ENCODE assay signal across 8 cellular contexts in the genomic region with DNA sequence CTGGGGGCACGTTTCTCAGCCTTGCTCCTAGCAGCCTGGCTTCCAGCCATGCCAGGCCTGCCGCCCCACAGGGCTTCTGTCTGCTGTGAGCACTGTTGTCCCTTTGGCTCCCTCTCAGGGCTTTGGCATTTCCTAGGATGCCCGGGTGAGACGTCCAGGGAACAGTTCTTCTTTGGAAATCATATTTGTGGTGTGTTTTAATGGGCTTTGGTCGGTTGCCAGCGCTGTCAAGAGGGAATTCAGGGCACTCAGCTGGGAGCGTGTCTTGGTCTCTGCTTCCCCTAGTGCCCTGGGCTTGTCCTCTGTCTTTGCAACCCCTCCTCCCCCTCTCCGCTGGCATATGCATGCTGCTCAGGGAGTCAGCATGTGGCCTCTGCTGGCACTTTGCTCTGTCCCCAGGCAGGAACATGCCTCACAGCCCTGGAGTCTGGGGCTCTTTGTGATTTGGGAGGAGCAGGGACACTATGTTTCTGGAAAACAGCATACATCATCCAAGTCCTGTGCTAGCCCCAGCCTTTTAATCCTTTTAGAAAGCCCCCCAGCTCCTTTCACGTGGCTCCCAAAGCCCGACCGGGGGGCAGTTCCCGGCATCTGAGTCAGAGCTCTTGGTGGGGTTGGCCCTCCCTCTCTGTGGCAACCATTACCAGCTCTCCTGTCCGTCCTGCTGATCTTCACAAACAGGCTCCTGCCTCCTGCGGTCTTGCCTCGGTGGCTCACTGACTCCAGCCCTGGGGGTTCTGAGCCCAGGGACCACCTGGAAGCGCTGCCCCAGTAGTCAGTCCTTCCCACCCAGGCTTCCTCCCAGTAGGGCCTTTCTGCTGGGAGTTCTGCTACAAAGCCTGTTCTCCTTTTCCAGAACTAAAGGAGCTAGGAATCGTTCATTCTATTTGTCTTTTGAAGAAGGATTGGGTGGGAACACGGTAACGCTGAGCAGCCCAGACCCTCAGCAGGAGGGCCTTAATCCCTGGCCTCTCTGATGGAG. TPM values are rescaled to one million over a fixed set of nuclear protein-coding genes. Genes with fewer than 3 reads are reported as not detected.
DNase-seq lines count a peak whose midpoint lies in the region; ATAC-seq, FAIRE-seq and TF ChIP-seq lines count a peak whose summit lies in the region.

No MANE protein-coding gene starts in this region.

- CTCF ChIA-PET in WTC11 (lab: Charles Lee): interaction anchor here (0.9 to 4.4 kb wide), 9 partner anchors 27 to 92 kb away, joined by 3 to 28 read pairs (median 9); a partner anchor contains a TSS
- CTCF ChIA-PET in activated CD4-positive, alpha-beta memory T cell treated with anti-CD3 and anti-CD28 coated beads for 36 hours (lab: Charles Lee): interaction anchor here (0.7 to 2.4 kb wide), 2 partner anchors 54 to 56 kb away, joined by 3 to 9 read pairs; no protein-coding TSS in a partner anchor
- CTCF ChIA-PET in activated CD8-positive, alpha-beta T cell treated with anti-CD3 and anti-CD28 coated beads, Interleukin-2, amount 10 ng/mL, durations not matched to agents 7 days and 5 days (lab: Charles Lee): interaction anchor here (1.0 to 2.3 kb wide), 6 partner anchors 19 to 60 kb away, joined by 3 to 8 read pairs (median 4); a partner anchor contains a TSS

- peaks cover 14% of the 10 kb centered on the region for H3K36me3 ChIP-seq in left ventricle myocardium inferior
- no peaks in the 10 kb centered on the region for H3K36me3 ChIP-seq in gastrocnemius medialis
- peaks cover 35% of the 10 kb centered on the region for H3K36me3 ChIP-seq in HAP-1 (replicated peaks)

- DNase-seq in H54 (ENCODE audit: insufficient read length, low spot score) (peak; percentile 75), WTC11 (ENCODE audit: low spot score) (peak; percentile 24), left ventricle myocardium inferior (peak; percentile 82), gastrocnemius medialis (peak; percentile 93 to 94), HAP-1 (ENCODE audit: low spot score in 2 of 2) (no peak), DMS153 (lab: John Stamatoyannopoulos, UW) (no peak)
- no peak for DNase-seq in activated CD4-positive, alpha-beta memory T cell treated with anti-CD3 and anti-CD28 coated beads for 36 hours
- DNase-seq in activated CD8-positive, alpha-beta T cell treated with anti-CD3 and anti-CD28 coated beads, Interleukin-2, amount 10 ng/mL, durations not matched to agents 7 days and 5 days: no peak

- H3K9me3 Mint-ChIP-seq in WTC11: no peaks in the 10 kb centered on the region
- no peaks in the 10 kb centered on the region for H3K9me3 Mint-ChIP-seq in activated CD4-positive, alpha-beta memory T cell treated with anti-CD3 and anti-CD28 coated beads for 36 hours
- no peaks in the 10 kb centered on the region for H3K9me3 Mint-ChIP-seq in activated CD8-positive, alpha-beta T cell treated with anti-CD3 and anti-CD28 coated beads, Interleukin-2, amount 10 ng/mL, durations not matched to agents 7 days and 5 days (ENCODE audit: insufficient read depth)

- in situ Hi-C loops in gastrocnemius medialis (cut with MboI; ENCODE audit: low sequenced_read_pairs in 4 of 4) (no loop called here), HAP-1 (cut with MboI; ENCODE audit: low sequenced_read_pairs) (no loop called here)

- H3K4me3 ChIP-seq in left ventricle myocardium inferior (no peak overlapping the region), gastrocnemius medialis (no peak overlapping the region), HAP-1 (no peak overlapping the region)

- H3K9me3 ChIP-seq in left ventricle myocardium inferior (replicated peaks) (no peaks in the 10 kb centered on the region), gastrocnemius medialis (no peaks in the 10 kb centered on the region), HAP-1 (no peaks in the 10 kb centered on the region)

- H3K4me1 ChIP-seq in left ventricle myocardium inferior (peaks cover 90% of the 10 kb centered on the region), gastrocnemius medialis (peaks cover 75 to 76% of the 10 kb centered on the region in 2 donors), HAP-1 (no peaks in the 10 kb centered on the region)

- FAIRE-seq in H54 (lab: Jason Lieb, UNC): peak; percentile 78

- no peaks in the 10 kb centered on the region for H3K27me3 Mint-ChIP-seq in WTC11 (ENCODE audit: low read depth)
- H3K27me3 Mint-ChIP-seq in activated CD4-positive, alpha-beta memory T cell treated with anti-CD3 and anti-CD28 coated beads for 36 hours: no peaks in the 10 kb centered on the region
- no peaks in the 10 kb centered on the region for H3K27me3 Mint-ChIP-seq in activated CD8-positive, alpha-beta T cell treated with anti-CD3 and anti-CD28 coated beads, Interleukin-2, amount 10 ng/mL, durations not matched to agents 7 days and 5 days (ENCODE audit: low read depth)

- peak overlapping the region; percentile 53 for H3K27ac Mint-ChIP-seq in WTC11
- H3K27ac Mint-ChIP-seq in activated CD4-positive, alpha-beta memory T cell treated with anti-CD3 and anti-CD28 coated beads for 36 hours: no peak overlapping the region
- H3K27ac Mint-ChIP-seq in activated CD8-positive, alpha-beta T cell treated with anti-CD3 and anti-CD28 coated beads, Interleukin-2, amount 10 ng/mL, durations not matched to agents 7 days and 5 days: no peak overlapping the region

- peaks cover 16% of the 10 kb centered on the region; the same call in 1 of the 2 replicates for H3K36me3 Mint-ChIP-seq in WTC11
- peaks cover 21% of the 10 kb centered on the region for H3K36me3 Mint-ChIP-seq in activated CD4-positive, alpha-beta memory T cell treated with anti-CD3 and anti-CD28 coated beads for 36 hours
- H3K36me3 Mint-ChIP-seq in activated CD8-positive, alpha-beta T cell treated with anti-CD3 and anti-CD28 coated beads, Interleukin-2, amount 10 ng/mL, durations not matched to agents 7 days and 5 days (ENCODE audit: low read depth): peaks cover 39% of the 10 kb centered on the region

- intact Hi-C loops in left ventricle myocardium inferior (cut with micrococcal nuclease): no loop called here
- intact Hi-C loops in gastrocnemius medialis (cut with DNase I; ENCODE audit: low total_unique reads): loop anchor here (2.0 to 10.0 kb wide), 3 partner anchors 19 to 151 kb away; a partner anchor contains a TSS
- intact Hi-C loops in activated CD4-positive, alpha-beta memory T cell treated with anti-CD3 and anti-CD28 coated beads for 36 hours (cut with micrococcal nuclease): no loop called here

- ATAC-seq in WTC11: peak; percentile 81
- peak; percentile 70 to 81 for ATAC-seq in gastrocnemius medialis
- ATAC-seq in activated CD8-positive, alpha-beta T cell treated with anti-CD3 and anti-CD28 coated beads, Interleukin-2, amount 10 ng/mL, durations not matched to agents 7 days and 5 days: no peak

- peaks cover 16% of the 10 kb centered on the region for H3K4me1 Mint-ChIP-seq in WTC11
- peaks cover 33% of the 10 kb centered on the region for H3K4me1 Mint-ChIP-seq in activated CD4-positive, alpha-beta memory T cell treated with anti-CD3 and anti-CD28 coated beads for 36 hours (ENCODE audit: low read depth)
- H3K4me1 Mint-ChIP-seq in activated CD8-positive, alpha-beta T cell treated with anti-CD3 and anti-CD28 coated beads, Interleukin-2, amount 10 ng/mL, durations not matched to agents 7 days and 5 days (ENCODE audit: low read depth): peaks cover 36% of the 10 kb centered on the region

- H3K27me3 ChIP-seq in left ventricle myocardium inferior (ENCODE audit: low read depth) (no peaks in the 10 kb centered on the region), gastrocnemius medialis (no peaks in the 10 kb centered on the region), HAP-1 (ENCODE audit: low read depth) (no peaks in the 10 kb centered on the region)

- 0 out of 2 replicates have a peak, but pooled peaks have one; percentile 18 for TF ChIP-seq POLR2A in H54 (IDR thresholded peaks at IDR 0.05; ENCODE audit: low read depth, low read length)
- peak; percentile 41 to 49 for TF ChIP-seq POLR2A in gastrocnemius medialis (IDR thresholded peaks at IDR 0.05)

- POLR2A ChIA-PET in WTC11 (lab: Charles Lee): no interaction called here
- POLR2A ChIA-PET in activated CD4-positive, alpha-beta memory T cell treated with anti-CD3 and anti-CD28 coated beads for 36 hours (lab: Charles Lee): no interaction called here
- POLR2A ChIA-PET in activated CD8-positive, alpha-beta T cell treated with anti-CD3 and anti-CD28 coated beads, Interleukin-2, amount 10 ng/mL, durations not matched to agents 7 days and 5 days (lab: Charles Lee): interaction anchor here (0.9 to 1.9 kb wide), 2 partner anchors 14 to 26 kb away, joined by 3 to 7 read pairs; no protein-coding TSS in a partner anchor

- H3K4me3 Mint-ChIP-seq in WTC11: no peak overlapping the region
- no peak overlapping the region for H3K4me3 Mint-ChIP-seq in activated CD4-positive, alpha-beta memory T cell treated with anti-CD3 and anti-CD28 coated beads for 36 hours
- H3K4me3 Mint-ChIP-seq in activated CD8-positive, alpha-beta T cell treated with anti-CD3 and anti-CD28 coated beads, Interleukin-2, amount 10 ng/mL, durations not matched to agents 7 days and 5 days: no peak overlapping the region

- no peak for TF ChIP-seq CTCF in WTC11 (IDR thresholded peaks at IDR 0.05)
- TF ChIP-seq CTCF in left ventricle myocardium inferior (IDR thresholded peaks at IDR 0.05; ENCODE audit: borderline replicate concordance): no peak
- TF ChIP-seq CTCF in gastrocnemius medialis (IDR thresholded peaks at IDR 0.05 in 4 of 5, conservative IDR thresholded peaks at IDR 0.05 in 1 of 5): peak in 1 of 5 experiments; percentile 17

- H3K27ac ChIP-seq in left ventricle myocardium inferior (replicated peaks): peak overlapping the region; percentile 96
- peak overlapping the region; percentile 91 to 95 (median 93) for H3K27ac ChIP-seq in gastrocnemius medialis

RNA-seq across cellular contexts. Expression of a gene that starts 26.7 kb away (rescaled TPM):
- 67.5 to 86.8 TPM (median 72.0 TPM) in 3 replicates for total RNA-seq in WTC11 (2021)
- 47.2 TPM for total RNA-seq in left ventricle myocardium inferior
- total RNA-seq in gastrocnemius medialis: 10 to 100 TPM; 42.0 to 64.0 (median 50.1) TPM
- total RNA-seq in activated CD4-positive, alpha-beta memory T cell treated with anti-CD3 and anti-CD28 coated beads for 36 hours: 10 to 100 TPM; 81.4 to 92.7 TPM
- 10 to 100 TPM; 88.7 to 93.7 TPM for total RNA-seq in activated CD8-positive, alpha-beta T cell treated with anti-CD3 and anti-CD28 coated beads, Interleukin-2, amount 10 ng/mL, durations not matched to agents 7 days and 5 days

RNA-seq across cellular contexts. Expression of a gene that starts 26.8 kb away (rescaled TPM):
- total RNA-seq in WTC11 (2021): 48.9 to 53.1 TPM (median 51.0 TPM) in 3 replicates
- 17.3 TPM for total RNA-seq in left ventricle myocardium inferior
- total RNA-seq in gastrocnemius medialis: 10 to 100 TPM in 1 of 4 donors, 1 to 10 TPM in 3; 5.3 to 17.5 (median 7.4) TPM
- total RNA-seq in activated CD4-positive, alpha-beta memory T cell treated with anti-CD3 and anti-CD28 coated beads for 36 hours: 10 to 100 TPM; 27.7 to 31.3 TPM
- total RNA-seq in activated CD8-positive, alpha-beta T cell treated with anti-CD3 and anti-CD28 coated beads, Interleukin-2, amount 10 ng/mL, durations not matched to agents 7 days and 5 days: 10 to 100 TPM; 37.6 to 43.9 TPM

RNA-seq across cellular contexts. Expression of a gene that starts 27.5 kb away (rescaled TPM):
- total RNA-seq in WTC11 (2021): 9.5 to 11.2 TPM (median 10.6 TPM) in 3 replicates
- 10.6 TPM for total RNA-seq in left ventricle myocardium inferior
- total RNA-seq in gastrocnemius medialis: 10 to 100 TPM in 1 of 4 donors, 1 to 10 TPM in 3; 3.6 to 20.2 (median 6.3) TPM
- total RNA-seq in activated CD4-positive, alpha-beta memory T cell treated with anti-CD3 and anti-CD28 coated beads for 36 hours: 1 to 10 TPM in 1 of 2 experiments, under 1 TPM in 1; 0.67 to 1.1 TPM
- 1 to 10 TPM in 1 of 2 experiments, under 1 TPM in 1; 0.89 to 2.0 TPM for total RNA-seq in activated CD8-positive, alpha-beta T cell treated with anti-CD3 and anti-CD28 coated beads, Interleukin-2, amount 10 ng/mL, durations not matched to agents 7 days and 5 days

Comparison
In these comparisons a context has a peak if more than half of its experiments do, and no peak if none do; other contexts are left out.
1. DNase-seq: peak in H54 (single experiment), WTC11 (single experiment), left ventricle myocardium inferior (single experiment) and gastrocnemius medialis (2 of 2); none in activated CD4-positive, alpha-beta memory T cell treated with anti-CD3 and anti-CD28 coated beads for 36 hours (single experiment), HAP-1 (0 of 2), activated CD8-positive, alpha-beta T cell treated with anti-CD3 and anti-CD28 coated beads, Interleukin-2, amount 10 ng/mL, durations not matched to agents 7 days and 5 days (single experiment) and DMS153 (single experiment).